In the genomic region with DNA sequence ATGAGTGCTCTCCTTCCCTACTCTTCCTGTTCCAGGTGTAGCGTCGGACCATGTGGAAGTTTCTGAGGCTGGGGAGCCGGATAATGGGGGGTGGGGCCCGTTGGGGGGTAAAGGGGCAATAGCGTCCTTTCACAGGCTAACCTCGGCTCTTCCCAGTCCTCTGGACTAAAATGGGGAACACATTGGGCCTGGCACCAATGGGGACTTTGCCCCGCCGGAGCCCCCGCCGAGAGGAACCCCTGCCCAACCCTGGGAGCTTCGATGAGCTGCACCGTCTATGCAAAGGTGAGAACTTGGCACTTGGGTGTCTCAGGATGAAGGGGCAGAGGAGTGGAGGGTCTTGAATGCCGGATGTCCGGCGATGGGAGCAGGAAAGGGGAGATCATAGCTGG, we compare ENCODE assay signal across 8 cellular contexts. TPM values are rescaled to one million over a fixed set of nuclear protein-coding genes. Genes with fewer than 3 reads are reported as not detected.
A peak's percentile ranks its signal among the peaks of the same experiment; 100 is the strongest.
DNase-seq lines count a peak whose midpoint lies in the region; ATAC-seq and TF ChIP-seq lines count a peak whose summit lies in the region.

No MANE protein-coding gene starts in this region.

- POLR2A ChIA-PET in BJ (lab: Charles Lee) = interaction anchor here (0.8 kb wide), 1 partner anchor 79 kb away, joined by 3 read pairs; no protein-coding TSS in a partner anchor

- H3K4me3 ChIP-seq in BJ (ENCODE audit: low read depth, low read length) (peak overlapping the region; percentile 63), muscle layer of duodenum (ENCODE audit: low read depth in 1 of 2, low read length in 2 of 2) (peak overlapping the region; percentile 75 to 94)
- peak overlapping the region; percentile 98 for H3K4me3 ChIP-seq in Jurkat, Clone E6-1 (ENCODE audit: low read length)

- H3K27me3 ChIP-seq in BJ (ENCODE audit: control insufficient read depth, insufficient read depth, low read length) = no peaks in the 10 kb centered on the region
- H3K27me3 ChIP-seq in muscle layer of duodenum (ENCODE audit: low read depth, low read length) = no peaks in the 10 kb centered on the region

- no peak for ATAC-seq in GM21723 (IDR thresholded peaks at IDR 0.05; ENCODE audit: unreplicated experiment)

- DNase-seq in BJ (ENCODE audit: low read depth) (no peak), cerebellum (ENCODE audit: low spot score) (peak; percentile 12), NCI-H187 (lab: John Stamatoyannopoulos, UW) (no peak), GDM1 (lab: John Stamatoyannopoulos, UW) (no peak), NCI-H1048 (lab: John Stamatoyannopoulos, UW) (no peak)
- DNase-seq in Jurkat, Clone E6-1 (ENCODE audit: low read depth, low spot score) = no peak

- peak overlapping the region; percentile 84 for H3K27ac ChIP-seq in muscle layer of duodenum (ENCODE audit: low read length)

- no peak for TF ChIP-seq CTCF in BJ (IDR thresholded peaks at IDR 0.05; ENCODE audit: insufficient read depth, low read depth, low read length)

- H3K9me3 ChIP-seq in muscle layer of duodenum (ENCODE audit: control insufficient read depth in 1 of 2, low read length in 2 of 2) = no peaks in the 10 kb centered on the region

- CTCF ChIA-PET in BJ (lab: Yijun Ruan, JAX) = interaction anchor here (0.5 to 10.0 kb wide), 31 partner anchors 9 to 211 kb away, joined by 3 to 159 read pairs (median 5); partner anchors contain the start of genes FCER1G, NDUFS2, NR1I3 and PPOX

- peaks cover 16 to 25% of the 10 kb centered on the region in 2 donors for H3K4me1 ChIP-seq in muscle layer of duodenum (ENCODE audit: control insufficient read depth in 1 of 2, insufficient read depth in 2 of 2, low read length in 2 of 2)

- H3K36me3 ChIP-seq in BJ (ENCODE audit: control insufficient read depth, insufficient read depth, low read length) (peaks cover 6% of the 10 kb centered on the region), muscle layer of duodenum (ENCODE audit: control insufficient read depth in 1 of 2, insufficient read depth in 2 of 2, low read length in 2 of 2) (peaks cover 23 to 27% of the 10 kb centered on the region in 2 donors)

RNA-seq across cellular contexts. Expression of gene TOMM40L, which starts 0.5 kb away (rescaled TPM):
- polyA plus RNA-seq in BJ (2011; rRNA removed) = 9.6 and 13.1 TPM in 2 replicates
- 10.3 and 14.9 TPM in 2 replicates for polyA minus RNA-seq in BJ (2011; rRNA and poly(A)+ RNA removed)
- polyA plus RNA-seq in Jurkat, Clone E6-1 (2012; ENCODE audit: insufficient read depth, insufficient read length) = 18.8 TPM
- 16.7 TPM for total RNA-seq in cerebellum

RNA-seq across cellular contexts. Expression of gene APOA2, which starts 2.9 kb away (rescaled TPM):
- polyA plus RNA-seq in BJ (2011; rRNA removed) = not detected in 2 replicates
- not detected in 2 replicates for polyA minus RNA-seq in BJ (2011; rRNA and poly(A)+ RNA removed)
- not detected for polyA plus RNA-seq in Jurkat, Clone E6-1 (2012; ENCODE audit: insufficient read depth, insufficient read length)
- total RNA-seq in cerebellum = not detected

RNA-seq across cellular contexts. Expression of gene FCER1G, which starts 11.2 kb away (rescaled TPM):
- polyA plus RNA-seq in BJ (2011; rRNA removed) = 0.38 and 0.47 TPM in 2 replicates
- polyA minus RNA-seq in BJ (2011; rRNA and poly(A)+ RNA removed) = 0.77 TPM in 1 of 2 replicates, not detected in the other
- 3.6 TPM for polyA plus RNA-seq in Jurkat, Clone E6-1 (2012; ENCODE audit: insufficient read depth, insufficient read length)
- total RNA-seq in cerebellum = 3.8 TPM

RNA-seq across cellular contexts. Expression of gene NR1I3, which starts 11.7 kb away (rescaled TPM):
- polyA plus RNA-seq in BJ (2011; rRNA removed) = not detected in 2 replicates
- not detected in 2 replicates for polyA minus RNA-seq in BJ (2011; rRNA and poly(A)+ RNA removed)
- not detected for polyA plus RNA-seq in Jurkat, Clone E6-1 (2012; ENCODE audit: insufficient read depth, insufficient read length)
- total RNA-seq in cerebellum = not detected

RNA-seq across cellular contexts. Expression of gene NDUFS2, which starts 24.1 kb away (rescaled TPM):
- polyA plus RNA-seq in BJ (2011; rRNA removed) = 129 TPM in 2 replicates
- 91.0 and 163 TPM in 2 replicates for polyA minus RNA-seq in BJ (2011; rRNA and poly(A)+ RNA removed)
- 201 TPM for polyA plus RNA-seq in Jurkat, Clone E6-1 (2012; ENCODE audit: insufficient read depth, insufficient read length)
- 75.0 TPM for total RNA-seq in cerebellum
